ENCODE assay signal across 1 cellular context in genomic region chr14:21308479-21309237, GRCh38.
TF ChIP-seq lines count a peak whose summit lies in the region.

No MANE protein-coding gene starts in this region.

TF ChIP-seq in H1, 55 proteins besides CTCF, POLR2A, EP300 and RAD21 (continued from another document):
- TF ChIP-seq RNF2 (IDR thresholded peaks at IDR 0.05; ENCODE audit: borderline replicate concordance, low read depth, low read length, missing control alignments, poor library complexity, severe bottlenecking) (no peak), POU5F1 (IDR thresholded peaks at IDR 0.05; ENCODE audit: low read depth, low read length) (peak; percentile 32; the same call in 1 of the 2 replicates), EGR1 (IDR thresholded peaks at IDR 0.05; ENCODE audit: borderline replicate concordance, low read depth, low read length) (0 out of 2 replicates have a peak, but pooled peaks have one; percentile 46), TAF1 (IDR thresholded peaks at IDR 0.05; ENCODE audit: low read depth, low read length) (peak; percentile 93), KDM5A (IDR thresholded peaks at IDR 0.05; ENCODE audit: low read length) (no peak), E2F6 (IDR thresholded peaks at IDR 0.05) (peak; percentile 76), CBX8 (IDR thresholded peaks at IDR 0.05; ENCODE audit: borderline replicate concordance, low read depth, low read length) (no peak), SIN3A (conservative IDR thresholded peaks at IDR 0.05 in 1 of 2, IDR thresholded peaks at IDR 0.05 in 1 of 2; ENCODE audit: low read depth in 1 of 2, low read length in 2 of 2) (no peak), CTBP2 (IDR thresholded peaks at IDR 0.05; ENCODE audit: borderline replicate concordance, insufficient read depth, insufficient read length, low read length) (no peak), RBBP5 (IDR thresholded peaks at IDR 0.05; ENCODE audit: borderline replicate concordance, low read depth, low read length) (no peak), BACH1 (IDR thresholded peaks at IDR 0.05; ENCODE audit: low read length) (no peak), SP2 (IDR thresholded peaks at IDR 0.05; ENCODE audit: low read length) (peak; percentile 3; the same call in 1 of the 2 replicates), RXRA (IDR thresholded peaks at IDR 0.05; ENCODE audit: insufficient read depth, low read depth, low read length) (0 out of 2 replicates have a peak, but pooled peaks have one; percentile 85), ASH2L (IDR thresholded peaks at IDR 0.05; ENCODE audit: low read length) (peak; percentile 65), TAF7 (optimal IDR thresholded peaks at IDR 0.05; ENCODE audit: borderline replicate concordance, low read depth, low read length) (peak; percentile 69), BCL11A (IDR thresholded peaks at IDR 0.05; ENCODE audit: low read depth in 2 of 2, low read length in 2 of 2) (no peak)
- TF ChIP-seq, protein P1, sequence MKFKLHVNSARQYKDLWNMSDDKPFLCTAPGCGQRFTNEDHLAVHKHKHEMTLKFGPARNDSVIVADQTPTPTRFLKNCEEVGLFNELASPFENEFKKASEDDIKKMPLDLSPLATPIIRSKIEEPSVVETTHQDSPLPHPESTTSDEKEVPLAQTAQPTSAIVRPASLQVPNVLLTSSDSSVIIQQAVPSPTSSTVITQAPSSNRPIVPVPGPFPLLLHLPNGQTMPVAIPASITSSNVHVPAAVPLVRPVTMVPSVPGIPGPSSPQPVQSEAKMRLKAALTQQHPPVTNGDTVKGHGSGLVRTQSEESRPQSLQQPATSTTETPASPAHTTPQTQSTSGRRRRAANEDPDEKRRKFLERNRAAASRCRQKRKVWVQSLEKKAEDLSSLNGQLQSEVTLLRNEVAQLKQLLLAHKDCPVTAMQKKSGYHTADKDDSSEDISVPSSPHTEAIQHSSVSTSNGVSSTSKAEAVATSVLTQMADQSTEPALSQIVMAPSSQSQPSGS (IDR thresholded peaks at IDR 0.05; ENCODE audit: low read length) = no peak
